ENCODE assay signal across 9 cellular contexts in the genomic region with DNA sequence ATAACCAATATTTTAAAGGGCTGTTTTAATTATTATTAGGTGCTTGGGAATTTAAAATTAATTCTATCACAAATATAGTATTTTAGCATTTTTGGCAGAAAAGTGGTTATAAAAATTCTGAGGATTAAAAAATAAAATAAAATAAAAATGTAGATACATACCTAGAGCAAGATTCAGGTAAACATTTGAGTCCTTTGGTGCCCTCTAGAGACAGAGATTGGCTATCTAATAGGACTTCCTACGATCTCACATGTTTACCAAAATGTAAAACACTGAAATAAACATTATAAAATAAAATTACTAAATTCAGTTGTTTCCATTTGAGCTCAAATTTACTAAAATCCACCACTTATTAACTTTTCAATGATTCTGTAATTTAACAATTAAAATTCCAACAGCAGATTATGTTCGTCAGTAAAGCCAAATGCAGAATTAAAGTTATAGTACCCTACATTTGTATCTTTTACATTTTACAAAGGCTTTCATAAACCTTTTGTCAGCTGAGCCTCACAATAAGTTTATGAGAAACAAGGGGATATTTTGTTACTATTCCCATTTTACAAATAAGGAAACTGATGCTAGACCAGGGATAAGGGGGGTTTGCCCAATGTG. TPM values are rescaled to one million over a fixed set of nuclear protein-coding genes. Genes with fewer than 3 reads are reported as not detected.
DNase-seq lines count a peak whose midpoint lies in the region; ATAC-seq and TF ChIP-seq lines count a peak whose summit lies in the region.
"Had no signal": no experiment of that assay in that cellular context is flagged by ENCODE, and none has a peak within 500 bp of the region (broad histone marks: within the 10 kb centered on the region; RNA-seq: fewer than 3 reads in every experiment).

No MANE protein-coding gene starts in this region.

- intact Hi-C loops in A673 (cut with micrococcal nuclease; ENCODE audit: unreplicated experiment), result no loop called here

- H3K36me3 ChIP-seq in A673 (ENCODE audit: insufficient read depth, low read length, poor library complexity, severe bottlenecking), result peaks cover 3% of the 10 kb centered on the region

- TF ChIP-seq CTCF in A673 (conservative IDR thresholded peaks at IDR 0.05; ENCODE audit: low read depth, low read length) (peak; percentile 56), GM12865 (IDR thresholded peaks at IDR 0.05; ENCODE audit: insufficient read depth, low read depth, low read length, missing control alignments) (peak; percentile 29), GM13976 (IDR thresholded peaks at IDR 0.05; ENCODE audit: borderline replicate concordance, control extremely low read depth, extremely low read depth, insufficient read depth, missing control alignments) (no peak)

- H3K27me3 ChIP-seq in A673 (replicated peaks; ENCODE audit: insufficient read depth, low read depth, low read length, poor library complexity), result no peaks in the 10 kb centered on the region

- no peak for ATAC-seq in GM21723 (IDR thresholded peaks at IDR 0.05; ENCODE audit: unreplicated experiment)
- no peak for ATAC-seq in esophagus mucosa

- DNase-seq in A673 (ENCODE audit: low spot score), result peak; percentile 10
- peak; percentile 35 for DNase-seq in GM12865 (ENCODE audit: low read depth)
- peak; percentile 33 for DNase-seq in RKO (ENCODE audit: low spot score)
- DNase-seq in glomerular endothelial cell (ENCODE audit: extremely low read depth, low read depth, low spot score), result peak; percentile 22
- no peak for DNase-seq in GM13976 (ENCODE audit: low spot score)
- no peak for DNase-seq in NCI-H1930 (lab: John Stamatoyannopoulos, UW)
- DNase-seq: T-helper 9 cell had no signal

- no TSS peak for BruUV-seq in A673 (replicated peaks; lab: Mats Ljungman, UMichigan)

- CTCF ChIA-PET in A673 (lab: Charles Lee), result no interaction called here

- H3K27ac ChIP-seq in A673 (ENCODE audit: low read depth, low read length, poor library complexity, severe bottlenecking), result no peak overlapping the region

- no peaks in the 10 kb centered on the region for H3K9me3 ChIP-seq in A673 (ENCODE audit: low read depth, low read length, poor library complexity, severe bottlenecking)

- in situ Hi-C loops in GM13976 (cut with MboI; ENCODE audit: low sequenced_read_pairs, unreplicated experiment), result no loop called here

- H3K4me3 ChIP-seq in A673 (ENCODE audit: low read depth, low read length, poor library complexity, severe bottlenecking) (no peak overlapping the region), GM12865 (ENCODE audit: low read depth, low read length) (no peak overlapping the region)

- POLR2A ChIA-PET in A673 (lab: Charles Lee; ENCODE audit: low non-redundant PET), result no interaction called here

- H3K4me1 ChIP-seq in A673 (ENCODE audit: insufficient read depth, low read length, poor library complexity, severe bottlenecking), result no peaks in the 10 kb centered on the region

RNA-seq across cellular contexts. Expression of gene SLC36A4, which starts 27.7 kb away (rescaled TPM):
- total RNA-seq in A673 (2021), result 28.2 and 31.0 TPM in 2 replicates
- total RNA-seq in glomerular endothelial cell, result 11.6 and 13.1 TPM in 2 replicates
- 8.4 TPM for total RNA-seq in esophagus mucosa

Comparison
In these comparisons a context has a peak if more than half of its experiments do, and no peak if none do; other contexts are left out.
1. DNase-seq: peak in A673 (single experiment), GM12865 (single experiment), RKO (single experiment) and glomerular endothelial cell (single experiment); none in GM13976 (single experiment) and NCI-H1930 (0 of 2).